Comparison of ENCODE assay signal across 16 cellular contexts in the genomic region with DNA sequence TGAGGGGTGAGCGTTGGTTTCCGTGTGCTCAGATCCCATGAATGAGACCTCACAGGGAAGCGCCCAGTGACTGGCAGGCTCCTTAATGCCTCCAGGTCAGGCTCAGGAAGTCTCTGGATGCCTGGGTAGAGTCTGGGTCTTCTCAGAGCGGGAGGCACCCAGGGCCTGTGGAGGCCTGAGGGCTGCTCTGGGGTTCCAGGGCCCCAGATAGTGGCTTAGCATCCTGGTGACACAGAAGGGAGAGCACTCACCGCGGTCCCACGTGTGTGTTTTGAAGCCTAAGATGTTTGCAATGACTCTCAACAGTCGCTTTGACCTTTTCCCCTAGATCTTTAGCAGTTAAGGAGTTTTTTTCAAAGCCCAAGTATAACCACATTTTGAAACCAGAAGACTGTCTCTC. TPM values are rescaled to one million over a fixed set of nuclear protein-coding genes. Genes with fewer than 3 reads are reported as not detected.
A peak's percentile ranks its signal among the peaks of the same experiment; 100 is the strongest.
DNase-seq lines count a peak whose midpoint lies in the region; ATAC-seq and TF ChIP-seq lines count a peak whose summit lies in the region.
"Had no signal": no experiment of that assay in that cellular context is flagged by ENCODE, and none has a peak within 500 bp of the region (broad histone marks: within the 10 kb centered on the region; RNA-seq: fewer than 3 reads in every experiment).

No MANE protein-coding gene starts in this region.

- peaks cover 8% of the 10 kb centered on the region for H3K9me3 ChIP-seq in left ventricle myocardium inferior (replicated peaks)
- H3K9me3 ChIP-seq: testis, uterus had no signal

- no peak for DNase-seq in natural killer cell
- DNase-seq in natural killer cell treated with Interleukin-12 subunit alpha and Interleukin-12 subunit beta and Interleukin-15 and Interleukin-18, amount 100 ng/mL, for 72 hours (ENCODE audit: low spot score), result no peak
- peak in 2 of 10 donors; percentile 29 to 34 for DNase-seq in naive thymus-derived CD8-positive, alpha-beta T cell
- DNase-seq in NCI-H345 treated with DMSO at 0.1 percent for 48 hours (lab: John Stamatoyannopoulos, UW; ENCODE audit: unreplicated experiment), result no peak
- DNase-seq in left ventricle myocardium inferior, result no peak
- DNase-seq in islet precursor cell, result no peak
- DNase-seq: NCI-H1694 treated with DMSO at 0.1 percent for 48 hours, NCI-H2171, NCI-H526, SHP77 treated with DMSO at 0.1 percent for 48 hours had no signal

- no peak overlapping the region for H3K4me3 ChIP-seq in left ventricle myocardium inferior
- H3K4me3 ChIP-seq: mucosa of descending colon, uterus had no signal

- no peak overlapping the region for H3K4me3 Mint-ChIP-seq in natural killer cell
- H3K4me3 Mint-ChIP-seq in natural killer cell treated with Interleukin-12 subunit alpha and Interleukin-12 subunit beta and Interleukin-15 and Interleukin-18, amount 100 ng/mL, for 72 hours, result no peak overlapping the region
- H3K4me3 Mint-ChIP-seq in activated T-helper 17 cell treated with anti-CD3 and anti-CD28 coated beads, Interleukin-2, amount 50 U/mL, for 72 hours, result no peak overlapping the region
- peak overlapping the region in 8 of 10 donors; percentile 20 to 56 (median 36) for H3K4me3 Mint-ChIP-seq in naive thymus-derived CD8-positive, alpha-beta T cell
- H3K4me3 Mint-ChIP-seq: dendritic cell treated with granulocyte-macrophage colony-stimulating factor and Interleukin-4, amounts not matched to agents 40 ng/mL and 50 ng/mL, for 4 days had no signal

- H3K9me3 Mint-ChIP-seq in natural killer cell, result peaks cover 0 to 2% of the 10 kb centered on the region in 2 donors
- no peaks in the 10 kb centered on the region for H3K9me3 Mint-ChIP-seq in natural killer cell treated with Interleukin-12 subunit alpha and Interleukin-12 subunit beta and Interleukin-15 and Interleukin-18, amount 100 ng/mL, for 72 hours
- no peaks in the 10 kb centered on the region for H3K9me3 Mint-ChIP-seq in activated T-helper 17 cell treated with anti-CD3 and anti-CD28 coated beads, Interleukin-2, amount 50 U/mL, for 72 hours
- peaks cover 3 to 17% (median 15%) of the 10 kb centered on the region in 9 donors for H3K9me3 Mint-ChIP-seq in naive thymus-derived CD8-positive, alpha-beta T cell

- no peaks in the 10 kb centered on the region for H3K27me3 Mint-ChIP-seq in natural killer cell (ENCODE audit: low read depth in 2 of 2)
- no peaks in the 10 kb centered on the region for H3K27me3 Mint-ChIP-seq in natural killer cell treated with Interleukin-12 subunit alpha and Interleukin-12 subunit beta and Interleukin-15 and Interleukin-18, amount 100 ng/mL, for 72 hours
- no peaks in the 10 kb centered on the region for H3K27me3 Mint-ChIP-seq in activated T-helper 17 cell treated with anti-CD3 and anti-CD28 coated beads, Interleukin-2, amount 50 U/mL, for 72 hours
- no peaks in the 10 kb centered on the region for H3K27me3 Mint-ChIP-seq in naive thymus-derived CD8-positive, alpha-beta T cell

- H3K27ac Mint-ChIP-seq in natural killer cell, result peak overlapping the region; percentile 29 to 73
- no peak overlapping the region for H3K27ac Mint-ChIP-seq in natural killer cell treated with Interleukin-12 subunit alpha and Interleukin-12 subunit beta and Interleukin-15 and Interleukin-18, amount 100 ng/mL, for 72 hours
- H3K27ac Mint-ChIP-seq in activated T-helper 17 cell treated with anti-CD3 and anti-CD28 coated beads, Interleukin-2, amount 50 U/mL, for 72 hours, result no peak overlapping the region
- peak overlapping the region; percentile 36 to 84 (median 76) for H3K27ac Mint-ChIP-seq in naive thymus-derived CD8-positive, alpha-beta T cell
- H3K27ac Mint-ChIP-seq: dendritic cell treated with granulocyte-macrophage colony-stimulating factor and Interleukin-4, amounts not matched to agents 40 ng/mL and 50 ng/mL, for 4 days had no signal

- intact Hi-C loops in natural killer cell (cut with micrococcal nuclease), result no loop called here
- intact Hi-C loops in left ventricle myocardium inferior (cut with micrococcal nuclease), result no loop called here

- no peak for TF ChIP-seq CTCF in natural killer cell (IDR thresholded peaks at IDR 0.05)
- TF ChIP-seq CTCF in left ventricle myocardium inferior (IDR thresholded peaks at IDR 0.05; ENCODE audit: borderline replicate concordance), result no peak

- H3K27ac ChIP-seq in left ventricle myocardium inferior (replicated peaks), result no peak overlapping the region
- H3K27ac ChIP-seq: ascending aorta, testis, uterus had no signal

- peaks cover 24% of the 10 kb centered on the region for H3K36me3 Mint-ChIP-seq in natural killer cell
- H3K36me3 Mint-ChIP-seq in natural killer cell treated with Interleukin-12 subunit alpha and Interleukin-12 subunit beta and Interleukin-15 and Interleukin-18, amount 100 ng/mL, for 72 hours, result peaks cover 22% of the 10 kb centered on the region
- H3K36me3 Mint-ChIP-seq in activated T-helper 17 cell treated with anti-CD3 and anti-CD28 coated beads, Interleukin-2, amount 50 U/mL, for 72 hours (ENCODE audit: low read depth), result peaks cover 72% of the 10 kb centered on the region
- H3K36me3 Mint-ChIP-seq in naive thymus-derived CD8-positive, alpha-beta T cell, result peaks cover 20 to 64% (median 46%) of the 10 kb centered on the region in 3 donors

- H3K4me1 ChIP-seq in left ventricle myocardium inferior, result peaks cover 4% of the 10 kb centered on the region
- H3K4me1 ChIP-seq: ascending aorta, testis, uterus had no signal

- H3K27me3 ChIP-seq in left ventricle myocardium inferior (ENCODE audit: low read depth), result no peaks in the 10 kb centered on the region
- H3K27me3 ChIP-seq: ascending aorta, testis, uterus had no signal

- peak in 1 of 3 donors; percentile 44 for ATAC-seq in natural killer cell
- no peak for ATAC-seq in natural killer cell treated with Interleukin-12 subunit alpha and Interleukin-12 subunit beta and Interleukin-15 and Interleukin-18, amount 100 ng/mL, for 72 hours
- ATAC-seq in activated T-helper 17 cell treated with anti-CD3 and anti-CD28 coated beads, Interleukin-2, amount 50 U/mL, for 72 hours (replicated peaks), result peak; percentile 54
- peak; percentile 68 to 74 for ATAC-seq in naive thymus-derived CD8-positive, alpha-beta T cell

- peaks cover 23 to 52% of the 10 kb centered on the region in 2 donors for H3K4me1 Mint-ChIP-seq in natural killer cell
- H3K4me1 Mint-ChIP-seq in natural killer cell treated with Interleukin-12 subunit alpha and Interleukin-12 subunit beta and Interleukin-15 and Interleukin-18, amount 100 ng/mL, for 72 hours (ENCODE audit: low read depth in 2 of 2), result peaks cover 6 to 17% of the 10 kb centered on the region in 2 donors
- peaks cover 15% of the 10 kb centered on the region for H3K4me1 Mint-ChIP-seq in activated T-helper 17 cell treated with anti-CD3 and anti-CD28 coated beads, Interleukin-2, amount 50 U/mL, for 72 hours
- H3K4me1 Mint-ChIP-seq in naive thymus-derived CD8-positive, alpha-beta T cell, result peaks cover 20 to 52% (median 39%) of the 10 kb centered on the region in 4 donors

- peaks cover 53% of the 10 kb centered on the region for H3K36me3 ChIP-seq in left ventricle myocardium inferior
- H3K36me3 ChIP-seq: uterus had no signal

- POLR2A ChIA-PET in naive thymus-derived CD8-positive, alpha-beta T cell (lab: Charles Lee), result no interaction called here

RNA-seq across cellular contexts. Expression of gene PRMT2, which starts 25.0 kb away (rescaled TPM):
- total RNA-seq in natural killer cell (100 to 1,000 TPM; 122 to 199 (median 170) TPM), left ventricle myocardium inferior (56.4 TPM)
- total RNA-seq in natural killer cell treated with Interleukin-12 subunit alpha and Interleukin-12 subunit beta and Interleukin-15 and Interleukin-18, amount 100 ng/mL, for 72 hours, result 10 to 100 TPM; 64.7 to 92.4 TPM
- total RNA-seq in activated T-helper 17 cell treated with anti-CD3 and anti-CD28 coated beads, Interleukin-2, amount 50 U/mL, for 72 hours, result 100 to 1,000 TPM in 1 of 2 donors, 10 to 100 TPM in 1; 88.2 to 108 TPM
- total RNA-seq in naive thymus-derived CD8-positive, alpha-beta T cell, result 100 to 1,000 TPM; 369 to 376 TPM
- polyA plus RNA-seq in naive thymus-derived CD8-positive, alpha-beta T cell, result 100 to 1,000 TPM; 358 to 485 (median 396) TPM

RNA-seq across cellular contexts. Expression of gene S100B, which starts 55.6 kb away (rescaled TPM):
- total RNA-seq in natural killer cell (10 to 100 TPM in 1 of 3 donors, 1 to 10 TPM in 1, not detected in 1; 4.0 to 58.9 TPM), left ventricle myocardium inferior (2.8 TPM)
- total RNA-seq in natural killer cell treated with Interleukin-12 subunit alpha and Interleukin-12 subunit beta and Interleukin-15 and Interleukin-18, amount 100 ng/mL, for 72 hours, result not detected
- total RNA-seq in activated T-helper 17 cell treated with anti-CD3 and anti-CD28 coated beads, Interleukin-2, amount 50 U/mL, for 72 hours, result not detected
- 10 to 100 TPM; 73.4 to 73.5 TPM for total RNA-seq in naive thymus-derived CD8-positive, alpha-beta T cell
- polyA plus RNA-seq in naive thymus-derived CD8-positive, alpha-beta T cell, result 100 to 1,000 TPM in 2 of 3 donors, 10 to 100 TPM in 1; 92.4 to 271 (median 227) TPM

Comparison
In these comparisons a context has a peak if more than half of its experiments do, and no peak if none do; other contexts are left out.
1. H3K27ac Mint-ChIP-seq: peak in natural killer cell (2 of 2) and naive thymus-derived CD8-positive, alpha-beta T cell (10 of 10); none in natural killer cell treated with Interleukin-12 subunit alpha and Interleukin-12 subunit beta and Interleukin-15 and Interleukin-18, amount 100 ng/mL, for 72 hours (0 of 2) and activated T-helper 17 cell treated with anti-CD3 and anti-CD28 coated beads, Interleukin-2, amount 50 U/mL, for 72 hours (single experiment).
2. ATAC-seq: peak in activated T-helper 17 cell treated with anti-CD3 and anti-CD28 coated beads, Interleukin-2, amount 50 U/mL, for 72 hours (single experiment) and naive thymus-derived CD8-positive, alpha-beta T cell (2 of 2); none in natural killer cell treated with Interleukin-12 subunit alpha and Interleukin-12 subunit beta and Interleukin-15 and Interleukin-18, amount 100 ng/mL, for 72 hours (0 of 2).
3. H3K4me3 Mint-ChIP-seq: peak in naive thymus-derived CD8-positive, alpha-beta T cell (8 of 10); none in natural killer cell (single experiment), natural killer cell treated with Interleukin-12 subunit alpha and Interleukin-12 subunit beta and Interleukin-15 and Interleukin-18, amount 100 ng/mL, for 72 hours (single experiment) and activated T-helper 17 cell treated with anti-CD3 and anti-CD28 coated beads, Interleukin-2, amount 50 U/mL, for 72 hours (single experiment).